8 cellular contexts compared by ENCODE assay signal in the genomic region with DNA sequence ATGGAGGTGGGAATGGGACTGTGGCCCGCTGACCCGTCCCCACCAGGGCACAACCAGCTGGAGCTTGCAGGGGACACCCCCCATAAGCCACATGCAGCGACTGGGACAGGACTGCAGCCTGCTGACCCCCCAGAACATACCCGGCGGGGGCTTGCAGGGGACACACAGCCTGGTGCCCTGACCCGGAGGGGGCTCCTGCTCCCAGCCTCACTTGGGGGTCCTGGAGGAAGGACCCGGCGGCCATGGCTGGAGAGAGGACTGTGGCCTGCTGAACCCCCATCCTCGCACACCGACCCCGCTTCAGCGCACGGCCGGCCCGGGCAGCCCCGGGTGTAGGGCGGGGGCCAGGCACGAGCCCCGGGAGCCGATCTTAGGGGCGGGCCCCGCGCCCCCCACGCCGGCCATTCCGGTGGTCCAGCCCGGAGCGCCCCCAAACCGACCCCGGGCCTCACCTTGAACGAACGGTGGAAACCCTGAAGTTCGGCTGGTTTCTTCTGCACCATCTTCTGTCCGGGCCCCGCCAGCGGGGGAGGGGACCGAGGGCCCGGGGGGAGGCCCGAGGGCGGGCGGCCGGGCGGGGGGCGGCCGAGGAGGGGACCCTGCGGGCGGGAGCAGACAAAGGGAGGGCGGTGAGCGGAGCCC. TPM values are rescaled to one million over a fixed set of nuclear protein-coding genes. Genes with fewer than 3 reads are reported as not detected.
DNase-seq lines count a peak whose midpoint lies in the region; ATAC-seq, FAIRE-seq and TF ChIP-seq lines count a peak whose summit lies in the region.

No MANE protein-coding gene starts in this region.

- peaks cover 16% of the 10 kb centered on the region for H3K79me1 ChIP-seq in H1 (ENCODE audit: low read depth, low read length)

- peaks cover 9 to 27% of the 10 kb centered on the region in 2 experiments; a peak in 2 of 4 replicates for H3K79me2 ChIP-seq in H1 (ENCODE audit: control insufficient read depth in 1 of 2, insufficient read depth in 2 of 2, low read length in 2 of 2)

- peak overlapping the region; percentile 84; the same call in 1 of the 2 replicates for H4K8ac ChIP-seq in H1 (ENCODE audit: extremely low read depth, insufficient read depth, low read length)

- H3K4me1 ChIP-seq in H1 (replicated peaks in 1 of 4; ENCODE audit: control insufficient read depth in 3 of 4, insufficient read depth in 4 of 4, low read length in 3 of 4): peaks cover 0 to 12% (median 8%) of the 10 kb centered on the region in 4 experiments; a peak in 5 of 7 replicates

- CTCF ChIA-PET in H1 (lab: Charles Lee; ENCODE audit: partially characterized antibody): no interaction called here

- H3K4ac ChIP-seq in H1 (replicated peaks; ENCODE audit: insufficient read length, low read depth, low read length): no peak overlapping the region

- no peaks in the 10 kb centered on the region for H3K27me3 ChIP-seq in H1 (replicated peaks in 1 of 4; ENCODE audit: control insufficient read depth in 3 of 4, extremely low read depth in 1 of 4, insufficient read depth in 3 of 4, low read length in 3 of 4)

- no peak for TF ChIP-seq EP300 in H1 (IDR thresholded peaks at IDR 0.05; ENCODE audit: borderline replicate concordance in 1 of 2, low read depth in 2 of 2, low read length in 2 of 2)

- H3K56ac ChIP-seq in H1 (replicated peaks; ENCODE audit: insufficient read length, low read depth, low read length): peak overlapping the region; percentile 90

- peak overlapping the region; percentile 92 for H3K14ac ChIP-seq in H1 (ENCODE audit: insufficient read length)

- no peak overlapping the region for H2BK120ac ChIP-seq in H1 (replicated peaks; ENCODE audit: low read depth, low read length)

- no peaks in the 10 kb centered on the region for H3K27me3 Mint-ChIP-seq in natural killer cell (ENCODE audit: low read depth in 2 of 2)

- DNase-seq in NCI-H69 (lab: John Stamatoyannopoulos, UW) (peak; percentile 66), H1 (ENCODE audit: low read depth in 1 of 2, low spot score in 2 of 2) (no peak), natural killer cell (no peak), SW480 (ENCODE audit: low spot score) (no peak), RKO (ENCODE audit: low spot score) (no peak)

- peaks cover 4% of the 10 kb centered on the region; the same call in 1 of the 2 replicates for H3K23me2 ChIP-seq in H1 (ENCODE audit: low read depth, low read length)

- TF ChIP-seq RAD21 in H1 (IDR thresholded peaks at IDR 0.05 in 1 of 2, conservative IDR thresholded peaks at IDR 0.05 in 1 of 2; ENCODE audit: low read depth in 2 of 2, low read length in 2 of 2): no peak

- H3K27ac ChIP-seq in C4-2B (peak overlapping the region; percentile 95), H1 (ENCODE audit: low read depth, low read length) (no peak overlapping the region)

- no peak overlapping the region for H2BK20ac ChIP-seq in H1 (ENCODE audit: low read length)

- peaks cover 21 to 38% of the 10 kb centered on the region in 2 experiments for H4K20me1 ChIP-seq in H1 (replicated peaks in 1 of 2; ENCODE audit: control insufficient read depth in 1 of 2, insufficient read depth in 2 of 2, low read length in 2 of 2)

- no peaks in the 10 kb centered on the region for H3K9me3 Mint-ChIP-seq in natural killer cell

- no peak for FAIRE-seq in H1 (lab: Jason Lieb, UNC)

- no peak overlapping the region for H2BK5ac ChIP-seq in H1 (ENCODE audit: low read depth, low read length)

- TF ChIP-seq CTCF in C4-2B (conservative IDR thresholded peaks at IDR 0.05) (no peak), H1 (IDR thresholded peaks at IDR 0.05; ENCODE audit: control extremely low read depth in 1 of 3, insufficient read depth in 1 of 3, low read depth in 1 of 3, low read length in 3 of 3) (no peak), natural killer cell (IDR thresholded peaks at IDR 0.05) (no peak)

- no peak overlapping the region for H3K23ac ChIP-seq in H1 (ENCODE audit: insufficient read length)

- intact Hi-C loops in natural killer cell (cut with micrococcal nuclease): loop anchor here (2.0 to 5.0 kb wide), 2 partner anchors 33 to 34 kb away; a partner anchor contains a TSS

- ATAC-seq in GM21529 (IDR thresholded peaks at IDR 0.05; ENCODE audit: unreplicated experiment) (peak; percentile 7), natural killer cell (peak in 2 of 3 donors; percentile 7 to 8), GM18511 (IDR thresholded peaks at IDR 0.05; ENCODE audit: unreplicated experiment) (no peak)

- 2% methylated on average over 21 of the region's 49 CpGs; no CpG with 5 or more reads in 1 of the 2 experiments for WGBS in H1 (ENCODE audit: extremely low coverage in 1 of 2, insufficient coverage in 1 of 2, insufficient read length in 1 of 2, insufficient replicate concordance in 2 of 2, low coverage in 1 of 2, low lambda C conversion rate in 2 of 2, missing lambda C conversion rate in 1 of 2), 2 experiments

- POLR2A ChIA-PET in H1 (lab: Charles Lee; ENCODE audit: partially characterized antibody): interaction anchor here (0.7 to 22.2 kb wide), 10 partner anchors 10 to 86 kb away, joined by 3 to 524 read pairs (median 3); no protein-coding TSS in a partner anchor

- no peak overlapping the region for H2BK12ac ChIP-seq in H1 (ENCODE audit: low read depth, low read length)

- H3K4me1 Mint-ChIP-seq in natural killer cell: peaks cover 10 to 40% of the 10 kb centered on the region in 2 donors

- H2AK5ac ChIP-seq in H1 (ENCODE audit: low read depth, low read length): no peak overlapping the region

- peak overlapping the region; percentile 54 to 100 (median 88) for H3K4me3 ChIP-seq in H1 (ENCODE audit: extremely low read depth in 1 of 4, insufficient read depth in 2 of 4, low read depth in 3 of 4, low read length in 4 of 4)

- peak overlapping the region; percentile 81 for H3K4me3 Mint-ChIP-seq in natural killer cell

- TF ChIP-seq POLR2A in H1 (IDR thresholded peaks at IDR 0.05; ENCODE audit: control extremely low read depth in 1 of 2, low read depth in 2 of 2, low read length in 2 of 2): no peak

- no peaks in the 10 kb centered on the region for H3K9me3 ChIP-seq in H1 (ENCODE audit: insufficient read depth in 2 of 2, low read depth in 1 of 2, low read length in 1 of 2)

- H4K5ac ChIP-seq in H1 (ENCODE audit: insufficient read length, low read depth, low read length): no peak overlapping the region

- H2BK15ac ChIP-seq in H1 (ENCODE audit: low read length): no peak overlapping the region

- H3K18ac ChIP-seq in H1 (ENCODE audit: extremely low read depth, low read length): peak overlapping the region; percentile 9

- H3K9ac ChIP-seq in H1 (replicated peaks in 1 of 4; ENCODE audit: extremely low read depth in 1 of 4, low read depth in 3 of 4, low read length in 3 of 4): peak overlapping the region; percentile 62 to 89 (median 68)

- H3K4me2 ChIP-seq in H1 (ENCODE audit: insufficient read depth in 1 of 2, low read depth in 2 of 2, low read length in 2 of 2): peak overlapping the region; percentile 78 to 91

- no peak overlapping the region for H2AFZ ChIP-seq in H1 (ENCODE audit: low read length)

- no peaks in the 10 kb centered on the region for H3K36me3 Mint-ChIP-seq in natural killer cell

- H3K36me3 ChIP-seq in H1 (ENCODE audit: control insufficient read depth in 2 of 4, insufficient read depth in 4 of 4, low read length in 3 of 4): peaks cover 0 to 8% (median 0%) of the 10 kb centered on the region in 4 experiments; a peak in 3 of 8 replicates

- H3K27ac Mint-ChIP-seq in natural killer cell: peak overlapping the region; percentile 71 to 89

- no peak overlapping the region for H4K91ac ChIP-seq in H1 (replicated peaks; ENCODE audit: insufficient read length, low read length)

RNA-seq across cellular contexts. Expression of a gene that starts 0.6 kb away (rescaled TPM):
- total RNA-seq in H1 (2021; fragmentation: NEBNext Ultra II Directional; extraction: Animal tissue kit (Norgen Biotek cat#: 25700)): 163 and 174 TPM in 2 replicates
- 166 and 200 TPM in 2 replicates for polyA plus RNA-seq in H1 (2011; rRNA removed)
- polyA plus RNA-seq in H1 (2011; cell fraction: cytosol; rRNA removed): 102 TPM
- polyA plus RNA-seq in H1 (2011; cell fraction: nucleus; rRNA removed): 175 TPM
- 78.8 to 121 TPM (median 107 TPM) in 4 replicates for polyA plus RNA-seq in H1 (2012, experiment 1 of 2)
- 103 TPM for polyA plus RNA-seq in H1 (2012, experiment 2 of 2)
- 122 TPM for polyA plus RNA-seq in H1 (2013, experiment 1 of 2)
- polyA plus RNA-seq in H1 (2013, experiment 2 of 2): 125 TPM
- 66.6 and 68.9 TPM in 2 replicates for polyA minus RNA-seq in H1 (2011; rRNA and poly(A)+ RNA removed)
- 116 TPM for polyA minus RNA-seq in H1 (2011; cell fraction: cytosol; rRNA and poly(A)+ RNA removed)
- polyA minus RNA-seq in H1 (2011; cell fraction: nucleus; rRNA and poly(A)+ RNA removed): 61.1 TPM
- total RNA-seq in natural killer cell: 100 to 1,000 TPM; 259 to 389 (median 322) TPM

RNA-seq across cellular contexts. Expression of a gene that starts 35.0 kb away (rescaled TPM):
- 92.3 and 95.3 TPM in 2 replicates for total RNA-seq in H1 (2021; fragmentation: NEBNext Ultra II Directional; extraction: Animal tissue kit (Norgen Biotek cat#: 25700))
- polyA plus RNA-seq in H1 (2011; rRNA removed): 91.7 and 142 TPM in 2 replicates
- 63.4 TPM for polyA plus RNA-seq in H1 (2011; cell fraction: cytosol; rRNA removed)
- 97.0 TPM for polyA plus RNA-seq in H1 (2011; cell fraction: nucleus; rRNA removed)
- polyA plus RNA-seq in H1 (2012, experiment 1 of 2): 66.1 to 117 TPM (median 109 TPM) in 4 replicates
- polyA plus RNA-seq in H1 (2012, experiment 2 of 2): 90.9 TPM
- 59.3 TPM for polyA plus RNA-seq in H1 (2013, experiment 1 of 2)
- 59.3 TPM for polyA plus RNA-seq in H1 (2013, experiment 2 of 2)
- polyA minus RNA-seq in H1 (2011; rRNA and poly(A)+ RNA removed): 28.7 and 37.4 TPM in 2 replicates
- 82.9 TPM for polyA minus RNA-seq in H1 (2011; cell fraction: cytosol; rRNA and poly(A)+ RNA removed)
- polyA minus RNA-seq in H1 (2011; cell fraction: nucleus; rRNA and poly(A)+ RNA removed): 47.7 TPM
- 10 to 100 TPM; 47.6 to 57.0 (median 53.4) TPM for total RNA-seq in natural killer cell

RNA-seq across cellular contexts. Expression of a gene that starts 45.7 kb away (rescaled TPM):
- total RNA-seq in H1 (2021; fragmentation: NEBNext Ultra II Directional; extraction: Animal tissue kit (Norgen Biotek cat#: 25700)): 9.2 and 9.8 TPM in 2 replicates
- 9.6 and 10.2 TPM in 2 replicates for polyA plus RNA-seq in H1 (2011; rRNA removed)
- 5.2 TPM for polyA plus RNA-seq in H1 (2011; cell fraction: cytosol; rRNA removed)
- polyA plus RNA-seq in H1 (2011; cell fraction: nucleus; rRNA removed): 8.1 TPM
- polyA plus RNA-seq in H1 (2012, experiment 1 of 2): 5.2 to 7.4 TPM (median 7.0 TPM) in 4 replicates
- 5.2 TPM for polyA plus RNA-seq in H1 (2012, experiment 2 of 2)
- polyA plus RNA-seq in H1 (2013, experiment 1 of 2): 7.2 TPM
- 7.5 TPM for polyA plus RNA-seq in H1 (2013, experiment 2 of 2)
- 6.6 and 8.8 TPM in 2 replicates for polyA minus RNA-seq in H1 (2011; rRNA and poly(A)+ RNA removed)
- 7.0 TPM for polyA minus RNA-seq in H1 (2011; cell fraction: cytosol; rRNA and poly(A)+ RNA removed)
- 3.3 TPM for polyA minus RNA-seq in H1 (2011; cell fraction: nucleus; rRNA and poly(A)+ RNA removed)
- total RNA-seq in natural killer cell: 100 to 1,000 TPM; 239 to 314 (median 246) TPM

RNA-seq across cellular contexts. Expression of a gene that starts 46.2 kb away (rescaled TPM):
- 1.3 and 1.8 TPM in 2 replicates for total RNA-seq in H1 (2021; fragmentation: NEBNext Ultra II Directional; extraction: Animal tissue kit (Norgen Biotek cat#: 25700))
- 1.9 and 2.3 TPM in 2 replicates for polyA plus RNA-seq in H1 (2011; rRNA removed)
- polyA plus RNA-seq in H1 (2011; cell fraction: cytosol; rRNA removed): 2.3 TPM
- 12.4 TPM for polyA plus RNA-seq in H1 (2011; cell fraction: nucleus; rRNA removed)
- polyA plus RNA-seq in H1 (2012, experiment 1 of 2): 0.54 to 2.7 TPM (median 2.0 TPM) in 4 replicates
- polyA plus RNA-seq in H1 (2012, experiment 2 of 2): 1.1 TPM
- 0.95 TPM for polyA plus RNA-seq in H1 (2013, experiment 1 of 2)
- polyA plus RNA-seq in H1 (2013, experiment 2 of 2): 0.75 TPM
- polyA minus RNA-seq in H1 (2011; rRNA and poly(A)+ RNA removed): 0.47 TPM in 1 of 2 replicates, not detected in the other
- 1.5 TPM for polyA minus RNA-seq in H1 (2011; cell fraction: cytosol; rRNA and poly(A)+ RNA removed)
- polyA minus RNA-seq in H1 (2011; cell fraction: nucleus; rRNA and poly(A)+ RNA removed): 2.4 TPM
- total RNA-seq in natural killer cell: 1 to 10 TPM; 3.3 to 7.6 (median 7.1) TPM

Comparison
In these comparisons a context has a peak if more than half of its experiments do, and no peak if none do; other contexts are left out.
1. RNA of a gene that starts 45.7 kb away (total RNA-seq): 239 to 314 TPM in natural killer cell; 9.2 to 9.8 TPM in H1; every median in the first group is over 10 times any median in the second.